Comparison of ENCODE assay signal across 9 cellular contexts in genomic region chr12:7144414-7145120, GRCh38. TPM values are rescaled to one million over a fixed set of nuclear protein-coding genes. Genes with fewer than 3 reads are reported as not detected.
A peak's percentile ranks its signal among the peaks of the same experiment; 100 is the strongest.
DNase-seq lines count a peak whose midpoint lies in the region; ATAC-seq and TF ChIP-seq lines count a peak whose summit lies in the region.
"Had no signal": no experiment of that assay in that cellular context is flagged by ENCODE, and none has a peak within 500 bp of the region (broad histone marks: within the 10 kb centered on the region; RNA-seq: fewer than 3 reads in every experiment).

No MANE protein-coding gene starts in this region.

- H3K36me3 Mint-ChIP-seq in natural killer cell = peaks cover 8% of the 10 kb centered on the region
- no peaks in the 10 kb centered on the region for H3K36me3 Mint-ChIP-seq in natural killer cell treated with Interleukin-12 subunit alpha and Interleukin-12 subunit beta and Interleukin-15 and Interleukin-18, amount 100 ng/mL, for 72 hours

- no peak overlapping the region for H3K27ac ChIP-seq in colonic mucosa

- H3K9me3 Mint-ChIP-seq in natural killer cell = no peaks in the 10 kb centered on the region
- no peaks in the 10 kb centered on the region for H3K9me3 Mint-ChIP-seq in natural killer cell treated with Interleukin-12 subunit alpha and Interleukin-12 subunit beta and Interleukin-15 and Interleukin-18, amount 100 ng/mL, for 72 hours

- H3K9me3 ChIP-seq in colonic mucosa = no peaks in the 10 kb centered on the region

- intact Hi-C loops in natural killer cell (cut with micrococcal nuclease) = no loop called here
- intact Hi-C loops in colonic mucosa (cut with DNase I) = loop anchor here (5.0 kb wide), 1 partner anchor 493 kb away; no protein-coding TSS in a partner anchor

- H3K4me3 ChIP-seq in colonic mucosa = no peak overlapping the region

- H3K27me3 Mint-ChIP-seq in natural killer cell (ENCODE audit: low read depth in 2 of 2) = no peaks in the 10 kb centered on the region
- no peaks in the 10 kb centered on the region for H3K27me3 Mint-ChIP-seq in natural killer cell treated with Interleukin-12 subunit alpha and Interleukin-12 subunit beta and Interleukin-15 and Interleukin-18, amount 100 ng/mL, for 72 hours
- H3K27me3 Mint-ChIP-seq: activated naive CD8-positive, alpha-beta T cell had no signal

- no peaks in the 10 kb centered on the region for H3K27me3 ChIP-seq in colonic mucosa

- ATAC-seq in natural killer cell (peak in 2 of 3 donors; percentile 38 to 53), GM18868 (IDR thresholded peaks at IDR 0.05; ENCODE audit: unreplicated experiment) (no peak)
- no peak for ATAC-seq in natural killer cell treated with Interleukin-12 subunit alpha and Interleukin-12 subunit beta and Interleukin-15 and Interleukin-18, amount 100 ng/mL, for 72 hours
- ATAC-seq in activated CD4-positive, CD25-positive, alpha-beta regulatory T cell treated with anti-CD3 and anti-CD28 coated beads, Interleukin-2, amount 50 U/mL, for 24 hours = no peak

- no peaks in the 10 kb centered on the region for H3K4me1 ChIP-seq in colonic mucosa

- TF ChIP-seq CTCF in natural killer cell (IDR thresholded peaks at IDR 0.05) = peak; percentile 47
- peak; percentile 53 for TF ChIP-seq CTCF in colonic mucosa (IDR thresholded peaks at IDR 0.05)

- H3K9ac ChIP-seq in colonic mucosa (ENCODE audit: low read depth in 2 of 2, low read length in 2 of 2) = no peak overlapping the region

- H3K4me1 Mint-ChIP-seq in natural killer cell = peaks cover 0 to 12% of the 10 kb centered on the region in 2 donors
- peaks cover 0 to 6% of the 10 kb centered on the region in 2 donors for H3K4me1 Mint-ChIP-seq in natural killer cell treated with Interleukin-12 subunit alpha and Interleukin-12 subunit beta and Interleukin-15 and Interleukin-18, amount 100 ng/mL, for 72 hours (ENCODE audit: low read depth in 2 of 2)

- DNase-seq in natural killer cell = no peak
- no peak for DNase-seq in natural killer cell treated with Interleukin-12 subunit alpha and Interleukin-12 subunit beta and Interleukin-15 and Interleukin-18, amount 100 ng/mL, for 72 hours (ENCODE audit: low spot score)
- peak; percentile 61 for DNase-seq in NCI-H69 (lab: John Stamatoyannopoulos, UW)
- no peak for DNase-seq in colonic mucosa
- DNase-seq in medulla oblongata (ENCODE audit: extremely low spot score) = peak; percentile 20
- no peak for DNase-seq in activated T-cell treated with anti-CD3 and anti-CD28 coated beads, Interleukin-2, amount 50 U/mL, for 1 hour

- no peak overlapping the region for H3K27ac Mint-ChIP-seq in natural killer cell
- no peak overlapping the region for H3K27ac Mint-ChIP-seq in natural killer cell treated with Interleukin-12 subunit alpha and Interleukin-12 subunit beta and Interleukin-15 and Interleukin-18, amount 100 ng/mL, for 72 hours
- H3K27ac Mint-ChIP-seq: activated naive CD8-positive, alpha-beta T cell had no signal

- no peaks in the 10 kb centered on the region for H3K36me3 ChIP-seq in colonic mucosa

- no peak overlapping the region for H3K4me3 Mint-ChIP-seq in natural killer cell
- H3K4me3 Mint-ChIP-seq in natural killer cell treated with Interleukin-12 subunit alpha and Interleukin-12 subunit beta and Interleukin-15 and Interleukin-18, amount 100 ng/mL, for 72 hours = no peak overlapping the region
- H3K4me3 Mint-ChIP-seq: activated naive CD8-positive, alpha-beta T cell had no signal

RNA-seq across cellular contexts. Expression of gene CLSTN3, which starts 14.4 kb away (rescaled TPM):
- total RNA-seq in natural killer cell = 10 to 100 TPM; 59.7 to 95.5 (median 61.0) TPM
- 10 to 100 TPM; 36.3 to 40.0 TPM for total RNA-seq in natural killer cell treated with Interleukin-12 subunit alpha and Interleukin-12 subunit beta and Interleukin-15 and Interleukin-18, amount 100 ng/mL, for 72 hours
- 10 to 100 TPM; 13.6 to 17.0 TPM for total RNA-seq in colonic mucosa

RNA-seq across cellular contexts. Expression of gene RBP5, which starts 15.9 kb away (rescaled TPM):
- total RNA-seq in natural killer cell (not detected), colonic mucosa (1 to 10 TPM; 2.4 to 3.7 TPM)
- not detected for total RNA-seq in natural killer cell treated with Interleukin-12 subunit alpha and Interleukin-12 subunit beta and Interleukin-15 and Interleukin-18, amount 100 ng/mL, for 72 hours

RNA-seq across cellular contexts. Expression of gene C1RL, which starts 35.6 kb away (rescaled TPM):
- total RNA-seq in natural killer cell (10 to 100 TPM; 29.1 to 35.5 (median 31.0) TPM), colonic mucosa (10 to 100 TPM; 39.5 to 39.7 TPM)
- 10 to 100 TPM; 24.8 to 29.1 TPM for total RNA-seq in natural killer cell treated with Interleukin-12 subunit alpha and Interleukin-12 subunit beta and Interleukin-15 and Interleukin-18, amount 100 ng/mL, for 72 hours

RNA-seq across cellular contexts. Expression of gene PEX5, which starts 44.9 kb away (rescaled TPM):
- total RNA-seq in natural killer cell (10 to 100 TPM; 20.3 to 23.3 (median 22.0) TPM), colonic mucosa (10 to 100 TPM; 31.4 to 35.4 TPM)
- total RNA-seq in natural killer cell treated with Interleukin-12 subunit alpha and Interleukin-12 subunit beta and Interleukin-15 and Interleukin-18, amount 100 ng/mL, for 72 hours = 10 to 100 TPM; 24.0 to 42.8 TPM

RNA-seq across cellular contexts. Expression of gene C1R, which starts 52.3 kb away (rescaled TPM):
- total RNA-seq in natural killer cell (1 to 10 TPM; 6.4 to 7.8 (median 6.6) TPM), colonic mucosa (100 to 1,000 TPM in 1 of 2 donors, 10 to 100 TPM in 1; 40.1 to 104 TPM)
- total RNA-seq in natural killer cell treated with Interleukin-12 subunit alpha and Interleukin-12 subunit beta and Interleukin-15 and Interleukin-18, amount 100 ng/mL, for 72 hours = 1 to 10 TPM; 1.6 to 1.7 TPM

Comparison
In these comparisons a context has a peak if more than half of its experiments do, and no peak if none do; other contexts are left out.
1. ATAC-seq: peak in natural killer cell (2 of 3); none in natural killer cell treated with Interleukin-12 subunit alpha and Interleukin-12 subunit beta and Interleukin-15 and Interleukin-18, amount 100 ng/mL, for 72 hours (0 of 2), GM18868 (single experiment) and activated CD4-positive, CD25-positive, alpha-beta regulatory T cell treated with anti-CD3 and anti-CD28 coated beads, Interleukin-2, amount 50 U/mL, for 24 hours (0 of 2).
2. DNase-seq: peak in NCI-H69 (single experiment) and medulla oblongata (single experiment); none in natural killer cell (single experiment), natural killer cell treated with Interleukin-12 subunit alpha and Interleukin-12 subunit beta and Interleukin-15 and Interleukin-18, amount 100 ng/mL, for 72 hours (single experiment), colonic mucosa (single experiment) and activated T-cell treated with anti-CD3 and anti-CD28 coated beads, Interleukin-2, amount 50 U/mL, for 1 hour (single experiment).